In the genomic region with DNA sequence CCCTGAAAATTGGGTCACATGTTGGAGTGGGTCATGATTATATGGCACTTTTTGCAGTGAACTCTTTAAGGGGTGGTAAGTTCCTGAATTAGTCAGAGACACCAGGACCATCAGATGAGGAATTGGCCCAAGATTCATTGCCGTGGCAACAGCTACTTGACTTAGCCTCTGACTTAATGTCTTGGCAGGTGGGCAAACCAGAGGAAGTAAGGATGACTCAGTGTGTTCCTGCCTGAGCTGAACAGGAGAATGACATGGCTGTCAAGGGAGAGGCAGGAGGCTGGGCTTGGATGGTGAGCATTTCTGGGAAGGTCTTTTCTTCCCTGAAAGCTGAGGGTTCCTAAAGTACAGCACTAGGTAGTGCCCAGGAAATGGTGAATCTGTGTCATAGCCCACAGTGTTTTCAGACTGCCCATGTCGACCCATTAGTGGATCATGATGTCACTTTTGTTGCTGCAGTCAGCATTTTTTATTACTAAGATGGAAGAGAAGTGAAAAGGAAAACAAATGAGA, we compare ENCODE assay signal across 8 cellular contexts.
DNase-seq lines count a peak whose midpoint lies in the region; ATAC-seq lines count a peak whose summit lies in the region.

No MANE protein-coding gene starts in this region.

- H3K9me3 ChIP-seq in adipocyte (ENCODE audit: control insufficient read depth, low read length) = no peaks in the 10 kb centered on the region
- H3K9me3 ChIP-seq in aorta (ENCODE audit: control insufficient read depth, low read length) = peaks cover 1% of the 10 kb centered on the region

- ATAC-seq in aorta (ENCODE audit: low FRiP score) (peak; percentile 89), GM19452 (IDR thresholded peaks at IDR 0.05; ENCODE audit: unreplicated experiment) (no peak)

- H3K9ac ChIP-seq in adipocyte (ENCODE audit: low read length) = peak overlapping the region; percentile 47

- no peak overlapping the region for H3K27ac ChIP-seq in aorta (ENCODE audit: low read depth in 1 of 2, low read length in 2 of 2)

- peak overlapping the region; percentile 36 for H3K4me3 ChIP-seq in adipocyte (ENCODE audit: low read length)
- H3K4me3 ChIP-seq in aorta (ENCODE audit: low read length in 2 of 2) = no peak overlapping the region

- H3K36me3 ChIP-seq in adipocyte (ENCODE audit: control insufficient read depth, insufficient read depth, low read length, severe bottlenecking) (no peaks in the 10 kb centered on the region), aorta (ENCODE audit: control insufficient read depth in 1 of 2, insufficient read depth in 2 of 2, low read length in 1 of 2) (no peaks in the 10 kb centered on the region)

- DNase-seq in DMS79 treated with DMSO at 0.1 percent for 48 hours (lab: John Stamatoyannopoulos, UW) (peak; percentile 81), LHCN-M2 (ENCODE audit: low read depth) (peak; percentile 95), adipocyte (ENCODE audit: low read depth) (peak; percentile 57), kidney glomerular epithelial cell (lab: John Stamatoyannopoulos, UW) (peak; percentile 98), aorta (peak in 1 of 2 donors; percentile 73), T-helper 9 cell (no peak), NCI-H1930 (lab: John Stamatoyannopoulos, UW) (no peak)

- intact Hi-C loops in aorta (cut with DNase I) = no loop called here

- H3K27me3 ChIP-seq in adipocyte (replicated peaks; ENCODE audit: control insufficient read depth, insufficient read depth, low read length) = no peaks in the 10 kb centered on the region
- no peaks in the 10 kb centered on the region for H3K27me3 ChIP-seq in aorta (ENCODE audit: control insufficient read depth in 1 of 2, insufficient read depth in 2 of 2, low read length in 1 of 2)

- 6 to 11% methylated on average over 2 of the region's 2 CpGs for WGBS in aorta, 2 donors

- H3K4me1 ChIP-seq in adipocyte (ENCODE audit: control insufficient read depth, insufficient read depth, low read length) (peaks cover 54% of the 10 kb centered on the region), aorta (ENCODE audit: control insufficient read depth in 1 of 2, insufficient read depth in 2 of 2, low read length in 2 of 2) (no peaks in the 10 kb centered on the region)

Comparison
In these comparisons a context has a peak if more than half of its experiments do, and no peak if none do; other contexts are left out.
1. DNase-seq: peak in DMS79 treated with DMSO at 0.1 percent for 48 hours (single experiment), LHCN-M2 (single experiment), adipocyte (single experiment) and kidney glomerular epithelial cell (single experiment); none in T-helper 9 cell (single experiment) and NCI-H1930 (0 of 2).